2 cellular contexts compared by ENCODE assay signal in the genomic region with DNA sequence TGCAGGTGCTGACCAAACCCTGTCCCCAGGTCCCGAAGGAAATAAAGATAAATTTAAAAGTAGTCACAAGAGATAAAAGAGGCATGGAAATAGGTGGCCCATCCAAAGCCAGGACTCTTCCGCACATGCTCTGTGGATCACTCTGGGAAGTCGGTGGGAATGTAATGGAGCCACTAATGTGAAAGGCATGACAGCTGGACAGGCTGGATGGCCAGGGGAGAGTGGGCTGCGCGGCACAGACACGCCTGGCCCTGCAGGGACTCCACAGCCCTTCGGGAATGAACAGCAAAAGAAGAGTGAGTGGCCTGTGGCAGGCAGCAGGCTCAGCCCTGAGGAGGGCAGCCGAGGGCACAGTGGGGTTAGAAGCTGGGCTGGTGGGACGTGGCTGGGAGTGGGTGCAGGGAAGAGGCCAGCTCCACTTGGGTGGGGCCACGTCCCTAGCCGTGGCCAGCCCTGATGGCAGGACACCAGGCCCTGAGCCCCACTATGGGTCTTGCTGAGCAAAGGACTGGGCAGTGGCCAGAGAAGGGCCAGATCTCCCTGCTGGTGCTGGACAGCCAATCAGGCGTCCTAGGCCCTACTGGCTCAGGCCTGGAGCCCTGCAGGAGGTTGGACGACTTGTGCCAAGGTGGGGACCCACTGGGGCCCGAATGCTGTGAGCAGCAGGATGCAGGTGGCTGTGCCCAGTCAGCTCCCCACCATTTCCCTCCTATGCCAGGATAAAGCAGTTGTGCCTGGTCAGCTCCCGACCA.
TF ChIP-seq lines count a peak whose summit lies in the region.

No MANE protein-coding gene starts in this region.

TF ChIP-seq in IMR-90, 13 proteins besides CTCF, POLR2A, EP300 and RAD21:
- no peak for TF ChIP-seq CHD1 (IDR thresholded peaks at IDR 0.05; ENCODE audit: low read depth, low read length)
- TF ChIP-seq, protein P1, sequence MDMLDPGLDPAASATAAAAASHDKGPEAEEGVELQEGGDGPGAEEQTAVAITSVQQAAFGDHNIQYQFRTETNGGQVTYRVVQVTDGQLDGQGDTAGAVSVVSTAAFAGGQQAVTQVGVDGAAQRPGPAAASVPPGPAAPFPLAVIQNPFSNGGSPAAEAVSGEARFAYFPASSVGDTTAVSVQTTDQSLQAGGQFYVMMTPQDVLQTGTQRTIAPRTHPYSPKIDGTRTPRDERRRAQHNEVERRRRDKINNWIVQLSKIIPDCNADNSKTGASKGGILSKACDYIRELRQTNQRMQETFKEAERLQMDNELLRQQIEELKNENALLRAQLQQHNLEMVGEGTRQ (IDR thresholded peaks at IDR 0.05; ENCODE audit: low read depth, low read length) = no peak
- no peak for TF ChIP-seq RFX5 (IDR thresholded peaks at IDR 0.05; ENCODE audit: low read depth, low read length)
- TF ChIP-seq RCOR1 (IDR thresholded peaks at IDR 0.05; ENCODE audit: insufficient replicate concordance, low read length) = no peak
- no peak for TF ChIP-seq MAFK (IDR thresholded peaks at IDR 0.05; ENCODE audit: low read depth, low read length)
- no peak for TF ChIP-seq BHLHE40 (IDR thresholded peaks at IDR 0.05; ENCODE audit: low read depth, low read length)
- no peak for TF ChIP-seq MAZ (IDR thresholded peaks at IDR 0.05; ENCODE audit: borderline replicate concordance, low read depth, low read length)
- no peak for TF ChIP-seq NFE2L2 (IDR thresholded peaks at IDR 0.05; ENCODE audit: low read depth, low read length)
- no peak for TF ChIP-seq FOS (IDR thresholded peaks at IDR 0.05; ENCODE audit: low read depth, low read length)
- no peak for TF ChIP-seq CEBPB (IDR thresholded peaks at IDR 0.05; ENCODE audit: low read depth, low read length)
- TF ChIP-seq, protein P2, sequence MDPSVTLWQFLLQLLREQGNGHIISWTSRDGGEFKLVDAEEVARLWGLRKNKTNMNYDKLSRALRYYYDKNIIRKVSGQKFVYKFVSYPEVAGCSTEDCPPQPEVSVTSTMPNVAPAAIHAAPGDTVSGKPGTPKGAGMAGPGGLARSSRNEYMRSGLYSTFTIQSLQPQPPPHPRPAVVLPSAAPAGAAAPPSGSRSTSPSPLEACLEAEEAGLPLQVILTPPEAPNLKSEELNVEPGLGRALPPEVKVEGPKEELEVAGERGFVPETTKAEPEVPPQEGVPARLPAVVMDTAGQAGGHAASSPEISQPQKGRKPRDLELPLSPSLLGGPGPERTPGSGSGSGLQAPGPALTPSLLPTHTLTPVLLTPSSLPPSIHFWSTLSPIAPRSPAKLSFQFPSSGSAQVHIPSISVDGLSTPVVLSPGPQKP (IDR thresholded peaks at IDR 0.05; ENCODE audit: borderline replicate concordance, low read depth, low read length) = no peak
- TF ChIP-seq SMC3 (IDR thresholded peaks at IDR 0.05; ENCODE audit: low read depth, low read length) = no peak
- TF ChIP-seq MXI1 (IDR thresholded peaks at IDR 0.05; ENCODE audit: borderline replicate concordance, low read depth, low read length) = no peak

TF ChIP-seq in H1, 55 proteins besides CTCF, POLR2A, EP300 and RAD21:
- TF ChIP-seq, protein P3, sequence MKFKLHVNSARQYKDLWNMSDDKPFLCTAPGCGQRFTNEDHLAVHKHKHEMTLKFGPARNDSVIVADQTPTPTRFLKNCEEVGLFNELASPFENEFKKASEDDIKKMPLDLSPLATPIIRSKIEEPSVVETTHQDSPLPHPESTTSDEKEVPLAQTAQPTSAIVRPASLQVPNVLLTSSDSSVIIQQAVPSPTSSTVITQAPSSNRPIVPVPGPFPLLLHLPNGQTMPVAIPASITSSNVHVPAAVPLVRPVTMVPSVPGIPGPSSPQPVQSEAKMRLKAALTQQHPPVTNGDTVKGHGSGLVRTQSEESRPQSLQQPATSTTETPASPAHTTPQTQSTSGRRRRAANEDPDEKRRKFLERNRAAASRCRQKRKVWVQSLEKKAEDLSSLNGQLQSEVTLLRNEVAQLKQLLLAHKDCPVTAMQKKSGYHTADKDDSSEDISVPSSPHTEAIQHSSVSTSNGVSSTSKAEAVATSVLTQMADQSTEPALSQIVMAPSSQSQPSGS (IDR thresholded peaks at IDR 0.05; ENCODE audit: low read length) = no peak
- TF ChIP-seq EGR1 (IDR thresholded peaks at IDR 0.05; ENCODE audit: borderline replicate concordance, low read depth, low read length) (no peak), SAP30 (IDR thresholded peaks at IDR 0.05; ENCODE audit: insufficient read depth, insufficient replicate concordance, low read length) (no peak), GABPA (IDR thresholded peaks at IDR 0.05; ENCODE audit: borderline replicate concordance, insufficient read depth, low read length) (no peak), RXRA (IDR thresholded peaks at IDR 0.05; ENCODE audit: insufficient read depth, low read depth, low read length) (no peak), CEBPB (IDR thresholded peaks at IDR 0.05; ENCODE audit: low read depth, low read length) (no peak), SUZ12 (IDR thresholded peaks at IDR 0.05; ENCODE audit: low read length) (no peak), TBP (IDR thresholded peaks at IDR 0.05; ENCODE audit: low read depth, low read length) (no peak), RNF2 (IDR thresholded peaks at IDR 0.05; ENCODE audit: borderline replicate concordance, low read depth, low read length, missing control alignments, poor library complexity, severe bottlenecking) (no peak), BRCA1 (IDR thresholded peaks at IDR 0.05; ENCODE audit: low read depth, low read length) (no peak), SP1 (IDR thresholded peaks at IDR 0.05; ENCODE audit: low read depth, low read length) (no peak), NRF1 (IDR thresholded peaks at IDR 0.05; ENCODE audit: low read depth, low read length) (no peak), JUN (IDR thresholded peaks at IDR 0.05; ENCODE audit: low read depth, low read length) (no peak)
- TF ChIP-seq, protein P1 (IDR thresholded peaks at IDR 0.05; ENCODE audit: low read length) = no peak
- TF ChIP-seq, protein P4, sequence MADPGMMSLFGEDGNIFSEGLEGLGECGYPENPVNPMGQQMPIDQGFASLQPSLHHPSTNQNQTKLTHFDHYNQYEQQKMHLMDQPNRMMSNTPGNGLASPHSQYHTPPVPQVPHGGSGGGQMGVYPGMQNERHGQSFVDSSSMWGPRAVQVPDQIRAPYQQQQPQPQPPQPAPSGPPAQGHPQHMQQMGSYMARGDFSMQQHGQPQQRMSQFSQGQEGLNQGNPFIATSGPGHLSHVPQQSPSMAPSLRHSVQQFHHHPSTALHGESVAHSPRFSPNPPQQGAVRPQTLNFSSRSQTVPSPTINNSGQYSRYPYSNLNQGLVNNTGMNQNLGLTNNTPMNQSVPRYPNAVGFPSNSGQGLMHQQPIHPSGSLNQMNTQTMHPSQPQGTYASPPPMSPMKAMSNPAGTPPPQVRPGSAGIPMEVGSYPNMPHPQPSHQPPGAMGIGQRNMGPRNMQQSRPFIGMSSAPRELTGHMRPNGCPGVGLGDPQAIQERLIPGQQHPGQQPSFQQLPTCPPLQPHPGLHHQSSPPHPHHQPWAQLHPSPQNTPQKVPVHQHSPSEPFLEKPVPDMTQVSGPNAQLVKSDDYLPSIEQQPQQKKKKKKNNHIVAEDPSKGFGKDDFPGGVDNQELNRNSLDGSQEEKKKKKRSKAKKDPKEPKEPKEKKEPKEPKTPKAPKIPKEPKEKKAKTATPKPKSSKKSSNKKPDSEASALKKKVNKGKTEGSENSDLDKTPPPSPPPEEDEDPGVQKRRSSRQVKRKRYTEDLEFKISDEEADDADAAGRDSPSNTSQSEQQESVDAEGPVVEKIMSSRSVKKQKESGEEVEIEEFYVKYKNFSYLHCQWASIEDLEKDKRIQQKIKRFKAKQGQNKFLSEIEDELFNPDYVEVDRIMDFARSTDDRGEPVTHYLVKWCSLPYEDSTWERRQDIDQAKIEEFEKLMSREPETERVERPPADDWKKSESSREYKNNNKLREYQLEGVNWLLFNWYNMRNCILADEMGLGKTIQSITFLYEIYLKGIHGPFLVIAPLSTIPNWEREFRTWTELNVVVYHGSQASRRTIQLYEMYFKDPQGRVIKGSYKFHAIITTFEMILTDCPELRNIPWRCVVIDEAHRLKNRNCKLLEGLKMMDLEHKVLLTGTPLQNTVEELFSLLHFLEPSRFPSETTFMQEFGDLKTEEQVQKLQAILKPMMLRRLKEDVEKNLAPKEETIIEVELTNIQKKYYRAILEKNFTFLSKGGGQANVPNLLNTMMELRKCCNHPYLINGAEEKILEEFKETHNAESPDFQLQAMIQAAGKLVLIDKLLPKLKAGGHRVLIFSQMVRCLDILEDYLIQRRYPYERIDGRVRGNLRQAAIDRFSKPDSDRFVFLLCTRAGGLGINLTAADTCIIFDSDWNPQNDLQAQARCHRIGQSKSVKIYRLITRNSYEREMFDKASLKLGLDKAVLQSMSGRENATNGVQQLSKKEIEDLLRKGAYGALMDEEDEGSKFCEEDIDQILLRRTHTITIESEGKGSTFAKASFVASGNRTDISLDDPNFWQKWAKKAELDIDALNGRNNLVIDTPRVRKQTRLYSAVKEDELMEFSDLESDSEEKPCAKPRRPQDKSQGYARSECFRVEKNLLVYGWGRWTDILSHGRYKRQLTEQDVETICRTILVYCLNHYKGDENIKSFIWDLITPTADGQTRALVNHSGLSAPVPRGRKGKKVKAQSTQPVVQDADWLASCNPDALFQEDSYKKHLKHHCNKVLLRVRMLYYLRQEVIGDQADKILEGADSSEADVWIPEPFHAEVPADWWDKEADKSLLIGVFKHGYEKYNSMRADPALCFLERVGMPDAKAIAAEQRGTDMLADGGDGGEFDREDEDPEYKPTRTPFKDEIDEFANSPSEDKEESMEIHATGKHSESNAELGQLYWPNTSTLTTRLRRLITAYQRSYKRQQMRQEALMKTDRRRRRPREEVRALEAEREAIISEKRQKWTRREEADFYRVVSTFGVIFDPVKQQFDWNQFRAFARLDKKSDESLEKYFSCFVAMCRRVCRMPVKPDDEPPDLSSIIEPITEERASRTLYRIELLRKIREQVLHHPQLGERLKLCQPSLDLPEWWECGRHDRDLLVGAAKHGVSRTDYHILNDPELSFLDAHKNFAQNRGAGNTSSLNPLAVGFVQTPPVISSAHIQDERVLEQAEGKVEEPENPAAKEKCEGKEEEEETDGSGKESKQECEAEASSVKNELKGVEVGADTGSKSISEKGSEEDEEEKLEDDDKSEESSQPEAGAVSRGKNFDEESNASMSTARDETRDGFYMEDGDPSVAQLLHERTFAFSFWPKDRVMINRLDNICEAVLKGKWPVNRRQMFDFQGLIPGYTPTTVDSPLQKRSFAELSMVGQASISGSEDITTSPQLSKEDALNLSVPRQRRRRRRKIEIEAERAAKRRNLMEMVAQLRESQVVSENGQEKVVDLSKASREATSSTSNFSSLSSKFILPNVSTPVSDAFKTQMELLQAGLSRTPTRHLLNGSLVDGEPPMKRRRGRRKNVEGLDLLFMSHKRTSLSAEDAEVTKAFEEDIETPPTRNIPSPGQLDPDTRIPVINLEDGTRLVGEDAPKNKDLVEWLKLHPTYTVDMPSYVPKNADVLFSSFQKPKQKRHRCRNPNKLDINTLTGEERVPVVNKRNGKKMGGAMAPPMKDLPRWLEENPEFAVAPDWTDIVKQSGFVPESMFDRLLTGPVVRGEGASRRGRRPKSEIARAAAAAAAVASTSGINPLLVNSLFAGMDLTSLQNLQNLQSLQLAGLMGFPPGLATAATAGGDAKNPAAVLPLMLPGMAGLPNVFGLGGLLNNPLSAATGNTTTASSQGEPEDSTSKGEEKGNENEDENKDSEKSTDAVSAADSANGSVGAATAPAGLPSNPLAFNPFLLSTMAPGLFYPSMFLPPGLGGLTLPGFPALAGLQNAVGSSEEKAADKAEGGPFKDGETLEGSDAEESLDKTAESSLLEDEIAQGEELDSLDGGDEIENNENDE (IDR thresholded peaks at IDR 0.05; ENCODE audit: insufficient replicate concordance, low read length) = no peak
